22 cellular contexts compared by ENCODE assay signal in the genomic region with DNA sequence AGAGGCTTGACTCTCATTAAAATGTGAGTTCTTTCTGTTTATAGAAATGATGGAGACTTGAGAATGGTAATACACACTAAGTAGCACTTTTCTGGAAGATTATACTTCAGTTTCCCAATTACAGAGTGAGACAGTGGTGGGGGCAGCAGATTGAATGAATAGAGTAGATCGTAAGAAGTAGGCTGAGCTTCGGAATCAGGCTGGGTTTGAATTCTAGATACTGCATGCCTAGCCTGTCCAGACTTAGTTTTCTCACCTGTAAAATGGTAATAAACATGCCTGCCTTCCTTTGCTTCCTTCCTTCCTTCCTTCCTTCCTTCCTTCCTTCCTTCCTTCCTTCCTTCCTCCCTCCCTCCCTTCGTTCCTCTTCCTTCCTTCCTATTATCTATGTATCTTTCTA. TPM values are rescaled to one million over a fixed set of nuclear protein-coding genes. Genes with fewer than 3 reads are reported as not detected.
A peak's percentile ranks its signal among the peaks of the same experiment; 100 is the strongest.
DNase-seq lines count a peak whose midpoint lies in the region; ATAC-seq, FAIRE-seq and TF ChIP-seq lines count a peak whose summit lies in the region.
"Had no signal": no experiment of that assay in that cellular context is flagged by ENCODE, and none has a peak within 500 bp of the region (broad histone marks: within the 10 kb centered on the region; RNA-seq: fewer than 3 reads in every experiment).

No MANE protein-coding gene starts in this region.

- TF ChIP-seq RAD21 in IMR-90 (IDR thresholded peaks at IDR 0.05; ENCODE audit: low read length): no peak

- no peak overlapping the region for H4K8ac ChIP-seq in IMR-90 (ENCODE audit: low read depth in 2 of 2, low read length in 2 of 2)

- dilution Hi-C loops in IMR-90 (cut with HindIII; ENCODE audit: low sequenced_read_pairs, unreplicated experiment): no loop called here

- H3K4ac ChIP-seq in IMR-90 (ENCODE audit: low read depth, low read length): no peak overlapping the region

- in situ Hi-C loops in IMR-90 (cut with MboI; ENCODE audit: low sequenced_read_pairs): loop anchor here (5.0 kb wide), 1 partner anchor 175 kb away; no protein-coding TSS in a partner anchor

- no peaks in the 10 kb centered on the region for H3K27me3 ChIP-seq in A673 (replicated peaks; ENCODE audit: insufficient read depth, low read depth, low read length, poor library complexity)
- no peaks in the 10 kb centered on the region for H3K27me3 ChIP-seq in IMR-90 (ENCODE audit: control insufficient read depth, insufficient read depth, low read length)
- H3K27me3 ChIP-seq: BLaER1 treated with 17β-estradiol and CSF1 and Interleukin-3, amounts not matched to agents 10 nM and 100 nM had no signal

- peaks cover 90% of the 10 kb centered on the region for H3K4me1 ChIP-seq in A673 (ENCODE audit: insufficient read depth, low read length, poor library complexity, severe bottlenecking)
- H3K4me1 ChIP-seq in IMR-90 (ENCODE audit: control insufficient read depth, insufficient read depth, low read length): peaks cover 9% of the 10 kb centered on the region
- H3K4me1 ChIP-seq: Caco-2 had no signal

- no peak overlapping the region for H2BK15ac ChIP-seq in IMR-90 (ENCODE audit: low read depth, low read length)

- peak; percentile 84 for DNase-seq in A673 (ENCODE audit: low spot score)
- no peak for DNase-seq in H54 (ENCODE audit: insufficient read length, low spot score)
- no peak for DNase-seq in IMR-90
- DNase-seq in SK-N-MC (ENCODE audit: low read depth, low spot score): peak; percentile 93
- DNase-seq in NCI-H345 (lab: John Stamatoyannopoulos, UW): no peak
- DNase-seq in H4 (ENCODE audit: low spot score): no peak
- DNase-seq: 8988T; AML-193; Caco-2; Calu3; CD4-positive, alpha-beta T cell; CD8-positive, alpha-beta T cell; DMS79 treated with DMSO at 0.1 percent for 48 hours; GF-D8 had no signal

- no peak overlapping the region for H2BK120ac ChIP-seq in IMR-90 (ENCODE audit: low read depth, low read length)

- H4K5ac ChIP-seq in IMR-90 (ENCODE audit: low read depth, low read length): no peak overlapping the region

- H2BK5ac ChIP-seq in IMR-90 (ENCODE audit: low read depth, low read length, poor library complexity, severe bottlenecking): peak overlapping the region; percentile 53

- H4K91ac ChIP-seq in IMR-90 (ENCODE audit: insufficient read depth, low read depth, low read length): no peak overlapping the region

- peaks cover 16 to 19% of the 10 kb centered on the region in 2 experiments for H3K79me1 ChIP-seq in IMR-90 (ENCODE audit: low read depth in 1 of 2, low read length in 2 of 2)

- no peak overlapping the region for H2AFZ ChIP-seq in IMR-90 (replicated peaks; ENCODE audit: low read length, poor library complexity)

- H3K36me3 ChIP-seq in A673 (ENCODE audit: insufficient read depth, low read length, poor library complexity, severe bottlenecking): peaks cover 38% of the 10 kb centered on the region
- no peaks in the 10 kb centered on the region for H3K36me3 ChIP-seq in IMR-90 (ENCODE audit: control insufficient read depth, insufficient read depth, low read length)
- peaks cover 32% of the 10 kb centered on the region for H3K36me3 ChIP-seq in SK-N-MC (ENCODE audit: insufficient read depth, low read length)

- H3K56ac ChIP-seq in IMR-90 (ENCODE audit: extremely low read depth, insufficient read depth, low read length): no peak overlapping the region

- TF ChIP-seq CTCF in A673 (conservative IDR thresholded peaks at IDR 0.05; ENCODE audit: low read depth, low read length) (no peak), IMR-90 (conservative IDR thresholded peaks at IDR 0.05; ENCODE audit: low read depth, low read length) (no peak)

- intact Hi-C loops in A673 (cut with micrococcal nuclease; ENCODE audit: unreplicated experiment) (loop anchor here (1.0 kb wide), 1 partner anchor 175 kb away; no protein-coding TSS in a partner anchor), IMR-90 (cut with micrococcal nuclease) (no loop called here)

- H2AK5ac ChIP-seq in IMR-90 (ENCODE audit: low read depth, low read length): no peak overlapping the region

- H3K4me2 ChIP-seq in IMR-90 (ENCODE audit: low read depth, low read length): no peak overlapping the region
- H3K4me2 ChIP-seq: BLaER1 treated with 17β-estradiol and CSF1 and Interleukin-3, amounts not matched to agents 10 nM and 100 nM had no signal

- H3K9ac ChIP-seq in IMR-90 (ENCODE audit: low read depth, low read length) (no peak overlapping the region), SK-N-MC (ENCODE audit: insufficient read length) (peak overlapping the region; percentile 34)
- H3K9ac ChIP-seq: BLaER1 treated with 17β-estradiol and CSF1 and Interleukin-3, amounts not matched to agents 10 nM and 100 nM had no signal

- H3K4me3 ChIP-seq in A673 (ENCODE audit: low read depth, low read length, poor library complexity, severe bottlenecking) (peak overlapping the region; percentile 5), IMR-90 (ENCODE audit: insufficient read depth, low read depth, low read length) (no peak overlapping the region), SK-N-MC (peak overlapping the region; percentile 66)
- H3K4me3 ChIP-seq: BLaER1 treated with 17β-estradiol and CSF1 and Interleukin-3, amounts not matched to agents 10 nM and 100 nM had no signal

- POLR2A ChIA-PET in A673 (lab: Charles Lee; ENCODE audit: low non-redundant PET) (interaction anchor here (0.8 to 0.9 kb wide), 3 partner anchors 11 to 32 kb away, joined by 3 to 8 read pairs (median 4); no protein-coding TSS in a partner anchor), IMR-90 (lab: Charles Lee; ENCODE audit: unreplicated experiment) (interaction anchor here (0.9 kb wide), 1 partner anchor 10 kb away, joined by 3 read pairs; no protein-coding TSS in a partner anchor)

- no peaks in the 10 kb centered on the region for H4K20me1 ChIP-seq in IMR-90 (ENCODE audit: insufficient read depth, low read length)

- H3K27ac ChIP-seq in A673 (ENCODE audit: low read depth, low read length, poor library complexity, severe bottlenecking): peak overlapping the region; percentile 85
- H3K27ac ChIP-seq in IMR-90 (ENCODE audit: insufficient read depth, low read length): no peak overlapping the region
- peak overlapping the region; percentile 93 for H3K27ac ChIP-seq in SK-N-MC
- H3K27ac ChIP-seq: BLaER1 treated with 17β-estradiol and CSF1 and Interleukin-3, amounts not matched to agents 10 nM and 100 nM; C4-2B had no signal

- CTCF ChIA-PET in A673 (lab: Charles Lee) (interaction anchor here (1.2 kb wide), 1 partner anchor 175 kb away, joined by 5 read pairs; no protein-coding TSS in a partner anchor), IMR-90 (lab: Yijun Ruan, JAX) (interaction anchor here (0.7 kb wide), 2 partner anchors 131 to 343 kb away, joined by 3 to 5 read pairs; no protein-coding TSS in a partner anchor)

- no peaks in the 10 kb centered on the region for H3K9me1 ChIP-seq in IMR-90 (ENCODE audit: insufficient read depth, low read length)

- peak; percentile 36 for FAIRE-seq in H54 (lab: Jason Lieb, UNC)
- FAIRE-seq: A204.1, D721Med, G401.6, GM12891, GM19239 had no signal

- ATAC-seq in IMR-90 (ENCODE audit: low read depth): no peak
- no peak for ATAC-seq in GM21423 (IDR thresholded peaks at IDR 0.05; ENCODE audit: unreplicated experiment)
- ATAC-seq: CD8-positive, alpha-beta T cell had no signal

- no peak overlapping the region for H3K18ac ChIP-seq in IMR-90 (ENCODE audit: low read depth, low read length)

- no peak overlapping the region for H3K23ac ChIP-seq in IMR-90 (ENCODE audit: low read depth, low read length)

- TF ChIP-seq POLR2A in H54 (IDR thresholded peaks at IDR 0.05; ENCODE audit: low read depth, low read length) (no peak), IMR-90 (IDR thresholded peaks at IDR 0.05; ENCODE audit: low read depth, low read length) (no peak)

- no TSS peak for BruUV-seq in A673 (replicated peaks; lab: Mats Ljungman, UMichigan)
- BruUV-seq in IMR-90 (replicated peaks; lab: Mats Ljungman, UMichigan): no TSS peak

- H3K9me3 ChIP-seq in A673 (ENCODE audit: low read depth, low read length, poor library complexity, severe bottlenecking) (no peaks in the 10 kb centered on the region), IMR-90 (ENCODE audit: control insufficient read depth, insufficient read depth, low read length) (no peaks in the 10 kb centered on the region), SK-N-MC (ENCODE audit: low read depth, low read length) (no peaks in the 10 kb centered on the region)
- H3K9me3 ChIP-seq: Caco-2 had no signal

- no peak overlapping the region for H2BK20ac ChIP-seq in IMR-90 (ENCODE audit: low read depth, low read length)

- WGBS in IMR-90 (ENCODE audit: extremely low coverage in 2 of 2, insufficient read length in 1 of 2), 2 experiments: 100% methylated on average over 1 of the region's 3 CpGs; no CpG with 5 or more reads in 1 of the 2 experiments

- no peak overlapping the region for H2AK9ac ChIP-seq in IMR-90 (replicated peaks; ENCODE audit: low read depth, low read length, poor library complexity)

- H3K14ac ChIP-seq in IMR-90 (replicated peaks; ENCODE audit: low read depth, low read length): no peak overlapping the region

TF ChIP-seq in IMR-90, 13 proteins besides CTCF, POLR2A, EP300 and RAD21 (continues in another document):
- TF ChIP-seq RFX5 (IDR thresholded peaks at IDR 0.05; ENCODE audit: low read depth, low read length): no peak
- no peak for TF ChIP-seq BHLHE40 (IDR thresholded peaks at IDR 0.05; ENCODE audit: low read depth, low read length)
- no peak for TF ChIP-seq CHD1 (IDR thresholded peaks at IDR 0.05; ENCODE audit: low read depth, low read length)
- no peak for TF ChIP-seq NFE2L2 (IDR thresholded peaks at IDR 0.05; ENCODE audit: low read depth, low read length)
- TF ChIP-seq MAFK (IDR thresholded peaks at IDR 0.05; ENCODE audit: low read depth, low read length): no peak
- TF ChIP-seq, protein P1, sequence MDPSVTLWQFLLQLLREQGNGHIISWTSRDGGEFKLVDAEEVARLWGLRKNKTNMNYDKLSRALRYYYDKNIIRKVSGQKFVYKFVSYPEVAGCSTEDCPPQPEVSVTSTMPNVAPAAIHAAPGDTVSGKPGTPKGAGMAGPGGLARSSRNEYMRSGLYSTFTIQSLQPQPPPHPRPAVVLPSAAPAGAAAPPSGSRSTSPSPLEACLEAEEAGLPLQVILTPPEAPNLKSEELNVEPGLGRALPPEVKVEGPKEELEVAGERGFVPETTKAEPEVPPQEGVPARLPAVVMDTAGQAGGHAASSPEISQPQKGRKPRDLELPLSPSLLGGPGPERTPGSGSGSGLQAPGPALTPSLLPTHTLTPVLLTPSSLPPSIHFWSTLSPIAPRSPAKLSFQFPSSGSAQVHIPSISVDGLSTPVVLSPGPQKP (IDR thresholded peaks at IDR 0.05; ENCODE audit: borderline replicate concordance, low read depth, low read length): no peak

RNA-seq across cellular contexts. Expression of a gene that starts 8.1 kb away (rescaled TPM):
- 207 and 233 TPM in 2 replicates for total RNA-seq in A673 (2021)
- 9.4 and 11.3 TPM in 2 replicates for total RNA-seq in IMR-90 (2012; rRNA removed)
- 7.4 and 8.3 TPM in 2 replicates for polyA plus RNA-seq in IMR-90 (2012; rRNA removed)
- polyA plus RNA-seq in IMR-90 (2012; cell fraction: cytosol; rRNA removed): 1.3 and 2.2 TPM in 2 replicates
- polyA plus RNA-seq in IMR-90 (2012; cell fraction: nucleus; rRNA removed; ENCODE audit: low replicate concordance): 1.3 and 4.4 TPM in 2 replicates
- total RNA-seq in H4 (2014; rRNA removed; shearing (Covaris generic)): 12.1 and 13.3 TPM in 2 replicates

Comparison
In these comparisons a context has a peak if more than half of its experiments do, and no peak if none do; other contexts are left out.
1. DNase-seq: peak in A673 (single experiment) and SK-N-MC (single experiment); none in H54 (single experiment), IMR-90 (single experiment), NCI-H345 (single experiment) and H4 (single experiment).
2. RNA of a gene that starts 8.1 kb away (total RNA-seq): 207 to 233 TPM in A673; 12.1 to 13.3 TPM in H4 and 9.4 to 11.3 TPM in IMR-90; every median in the first group is over 10 times any median in the second.